4 cellular contexts compared by ENCODE assay signal in genomic region chr1:226388131-226388530, GRCh38.
"Had no signal": no experiment of that assay in that cellular context is flagged by ENCODE, and none has a peak within 500 bp of the region (broad histone marks: within the 10 kb centered on the region; RNA-seq: fewer than 3 reads in every experiment).

No MANE protein-coding gene starts in this region.

- H2AFZ ChIP-seq: GM23338 had no signal

- H3K4me3 Mint-ChIP-seq: GM23338, H9 had no signal

- H3K4me1 Mint-ChIP-seq: GM23338, H9 had no signal

- ATAC-seq: GM23338 had no signal

- H3K4me2 ChIP-seq: GM23338 had no signal

- H3K4me3 ChIP-seq: GM23338 had no signal

- DNase-seq: H9, HCEC 1CT, IMR-90 had no signal
